Comparison of ENCODE assay signal across 1 cellular context in genomic region chr9:137554349-137554748, GRCh38.
TF ChIP-seq lines count a peak whose summit lies in the region.

No MANE protein-coding gene starts in this region.

TF ChIP-seq in K562, 482 proteins besides CTCF, POLR2A, EP300 and RAD21:
- TF ChIP-seq ZSCAN32 (CRISPR knock-in tag; IDR thresholded peaks at IDR 0.05) (no peak), KLF6 (CRISPR knock-in tag; IDR thresholded peaks at IDR 0.05; ENCODE audit: borderline replicate concordance) (no peak), SMAD1 (IDR thresholded peaks at IDR 0.05; ENCODE audit: low read depth, low read length, partially characterized antibody) (no peak), RBM22 (IDR thresholded peaks at IDR 0.05; ENCODE audit: low read depth, low read length, poor library complexity, severe bottlenecking) (no peak), ZNF121 (CRISPR knock-in tag; conservative IDR thresholded peaks at IDR 0.05) (peak; percentile 47), NONO (IDR thresholded peaks at IDR 0.05; ENCODE audit: low read depth in 2 of 2, low read length in 1 of 2) (no peak)
TF ChIP-seq in K562: peak in this region for 1.
